ENCODE assay signal across 24 cellular contexts in the genomic region with DNA sequence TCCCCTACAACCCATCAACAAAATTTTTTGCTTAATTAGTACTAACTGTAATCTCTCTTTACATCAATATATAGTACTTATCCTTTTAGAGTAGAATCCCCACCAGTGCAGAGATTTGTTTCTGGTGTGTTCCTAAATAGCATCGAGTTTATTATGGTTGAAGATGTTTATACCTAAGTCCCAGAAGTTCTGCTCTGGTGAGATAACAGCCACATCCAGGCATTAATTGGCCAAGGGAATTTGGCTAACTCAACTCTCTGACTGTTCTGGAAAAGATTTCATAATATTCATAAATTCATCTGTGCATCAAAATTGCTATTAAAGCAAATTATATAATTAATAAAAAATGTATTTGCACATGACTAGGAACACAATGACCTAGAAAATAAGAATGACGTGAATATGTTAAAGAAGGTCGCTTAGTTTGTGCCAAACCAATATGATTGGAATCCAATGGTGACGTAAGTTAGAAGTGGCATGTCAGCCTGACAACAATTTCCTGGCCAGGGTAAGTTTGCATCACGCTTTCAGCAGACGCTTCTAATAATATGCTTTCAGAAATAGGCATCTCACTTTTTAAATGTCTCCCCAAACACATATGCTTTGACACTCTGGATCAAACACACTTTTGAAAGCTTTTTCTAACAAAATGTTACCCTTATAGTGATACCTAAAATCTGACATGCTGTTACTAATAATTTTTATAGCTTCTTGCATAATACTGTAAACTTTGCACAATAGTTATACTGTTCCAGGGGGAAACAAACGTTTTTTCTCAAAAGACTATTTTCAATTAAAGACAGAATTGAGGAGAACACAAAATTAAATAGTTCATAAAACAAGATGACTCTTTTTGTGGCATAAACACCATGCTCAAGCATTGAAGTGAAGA.
DNase-seq lines count a peak whose midpoint lies in the region; ATAC-seq, FAIRE-seq and TF ChIP-seq lines count a peak whose summit lies in the region.
"Had no signal": no experiment of that assay in that cellular context is flagged by ENCODE, and none has a peak within 500 bp of the region (broad histone marks: within the 10 kb centered on the region; RNA-seq: fewer than 3 reads in every experiment).

No MANE protein-coding gene starts in this region.

- H3K4me1 Mint-ChIP-seq in activated CD8-positive, alpha-beta T cell treated with anti-CD3 and anti-CD28 coated beads, Interleukin-2, amount 10 ng/mL, durations not matched to agents 7 days and 5 days (ENCODE audit: low read depth): no peaks in the 10 kb centered on the region
- H3K4me1 Mint-ChIP-seq: activated CD4-positive, alpha-beta T cell treated with anti-CD3 and anti-CD28 coated beads for 36 hours; activated CD8-positive, alpha-beta memory T cell treated with anti-CD3 and anti-CD28 coated beads, Interleukin-2, amount 10 ng/mL, durations not matched to agents 7 days and 5 days had no signal

- H3K36me3 ChIP-seq in right atrium auricular region (no peaks in the 10 kb centered on the region), WERI-Rb-1 (no peaks in the 10 kb centered on the region), hepatocyte (replicated peaks; ENCODE audit: insufficient read depth, low read depth) (no peaks in the 10 kb centered on the region)
- H3K36me3 ChIP-seq: adrenal gland, ovary had no signal

- POLR2A ChIA-PET in activated CD8-positive, alpha-beta T cell treated with anti-CD3 and anti-CD28 coated beads, Interleukin-2, amount 10 ng/mL, durations not matched to agents 7 days and 5 days (lab: Charles Lee): no interaction called here

- H3K9me3 ChIP-seq in right atrium auricular region: no peaks in the 10 kb centered on the region
- no peaks in the 10 kb centered on the region for H3K9me3 ChIP-seq in right cardiac atrium (ENCODE audit: control insufficient read depth, low read length)
- no peaks in the 10 kb centered on the region for H3K9me3 ChIP-seq in WERI-Rb-1 (ENCODE audit: severe bottlenecking)
- no peaks in the 10 kb centered on the region for H3K9me3 ChIP-seq in hepatocyte (ENCODE audit: low read depth)
- H3K9me3 ChIP-seq: adrenal gland, ovary had no signal

- H3K4me1 ChIP-seq in right atrium auricular region: no peaks in the 10 kb centered on the region
- H3K4me1 ChIP-seq in right cardiac atrium (ENCODE audit: control insufficient read depth, insufficient read depth, low read length): no peaks in the 10 kb centered on the region
- H3K4me1 ChIP-seq in hepatocyte (ENCODE audit: insufficient read depth): no peaks in the 10 kb centered on the region
- H3K4me1 ChIP-seq: adrenal gland had no signal

- WGBS in right cardiac atrium: 35% methylated on average over 7 of the region's 7 CpGs
- 78% methylated on average over 7 of the region's 7 CpGs for WGBS in hepatocyte (ENCODE audit: low lambda C conversion rate, missing lambda C conversion rate)

- H2AFZ ChIP-seq in hepatocyte: no peak overlapping the region

- H3K36me3 Mint-ChIP-seq in activated CD8-positive, alpha-beta T cell treated with anti-CD3 and anti-CD28 coated beads, Interleukin-2, amount 10 ng/mL, durations not matched to agents 7 days and 5 days (ENCODE audit: low read depth): no peaks in the 10 kb centered on the region
- H3K36me3 Mint-ChIP-seq: activated CD8-positive, alpha-beta memory T cell treated with anti-CD3 and anti-CD28 coated beads, Interleukin-2, amount 10 ng/mL, durations not matched to agents 7 days and 5 days; CD8-positive, alpha-beta T cell had no signal

- H3K27ac Mint-ChIP-seq in activated CD8-positive, alpha-beta T cell treated with anti-CD3 and anti-CD28 coated beads, Interleukin-2, amount 10 ng/mL, durations not matched to agents 7 days and 5 days: no peak overlapping the region
- H3K27ac Mint-ChIP-seq: activated CD4-positive, alpha-beta T cell treated with anti-CD3 and anti-CD28 coated beads for 36 hours; activated CD8-positive, alpha-beta memory T cell treated with anti-CD3 and anti-CD28 coated beads, Interleukin-2, amount 10 ng/mL, durations not matched to agents 7 days and 5 days; CD8-positive, alpha-beta T cell; HFFc6; stimulated activated naive CD8-positive, alpha-beta T cell treated with anti-CD3 and anti-CD28 coated beads, Interleukin-15, Interleukin-2, amounts not matched to agents 100 ng/mL and 50 ng/mL, for 24 hours had no signal

- no peaks in the 10 kb centered on the region for H3K9me2 ChIP-seq in hepatocyte (replicated peaks; ENCODE audit: insufficient read depth)

- H3K27ac ChIP-seq in right atrium auricular region (no peak overlapping the region), right cardiac atrium (ENCODE audit: low read length) (no peak overlapping the region), WERI-Rb-1 (no peak overlapping the region), hepatocyte (no peak overlapping the region)
- H3K27ac ChIP-seq: adrenal gland, ovary had no signal

- no peak overlapping the region for H3K4me3 ChIP-seq in right atrium auricular region
- H3K4me3 ChIP-seq in right cardiac atrium (ENCODE audit: low read length): peak overlapping the region; percentile 10
- no peak overlapping the region for H3K4me3 ChIP-seq in WERI-Rb-1 (ENCODE audit: low read depth, low read length)
- no peak overlapping the region for H3K4me3 ChIP-seq in hepatocyte
- H3K4me3 ChIP-seq: adrenal gland, ovary had no signal

- no peak for TF ChIP-seq CTCF in right atrium auricular region (IDR thresholded peaks at IDR 0.05)
- TF ChIP-seq CTCF in WERI-Rb-1 (IDR thresholded peaks at IDR 0.05; ENCODE audit: low read depth, low read length): no peak
- TF ChIP-seq CTCF in hepatocyte (IDR thresholded peaks at IDR 0.05; ENCODE audit: poor library complexity): no peak

- H3K27me3 Mint-ChIP-seq in activated CD8-positive, alpha-beta T cell treated with anti-CD3 and anti-CD28 coated beads, Interleukin-2, amount 10 ng/mL, durations not matched to agents 7 days and 5 days (ENCODE audit: low read depth): no peaks in the 10 kb centered on the region
- H3K27me3 Mint-ChIP-seq: activated CD4-positive, alpha-beta T cell treated with anti-CD3 and anti-CD28 coated beads for 36 hours; activated CD8-positive, alpha-beta memory T cell treated with anti-CD3 and anti-CD28 coated beads, Interleukin-2, amount 10 ng/mL, durations not matched to agents 7 days and 5 days; stimulated activated naive CD8-positive, alpha-beta T cell treated with anti-CD3 and anti-CD28 coated beads, Interleukin-15, Interleukin-2, amounts not matched to agents 100 ng/mL and 50 ng/mL, for 24 hours had no signal

- ATAC-seq in Right ventricle myocardium superior (ENCODE audit: poor library complexity) (peak; percentile 87), right cardiac atrium (peak; percentile 70 to 76), HG02840 (IDR thresholded peaks at IDR 0.05; ENCODE audit: low FRiP score, unreplicated experiment) (no peak)
- no peak for ATAC-seq in activated CD8-positive, alpha-beta T cell treated with anti-CD3 and anti-CD28 coated beads, Interleukin-2, amount 10 ng/mL, durations not matched to agents 7 days and 5 days
- ATAC-seq: activated CD4-positive, alpha-beta T cell treated with anti-CD3 and anti-CD28 coated beads for 36 hours; activated CD8-positive, alpha-beta memory T cell treated with anti-CD3 and anti-CD28 coated beads, Interleukin-2, amount 10 ng/mL, durations not matched to agents 7 days and 5 days; CD8-positive, alpha-beta T cell had no signal

- no peak for DNase-seq in Right ventricle myocardium superior
- no peak for DNase-seq in right atrium auricular region (ENCODE audit: low spot score)
- no peak for DNase-seq in right cardiac atrium
- DNase-seq in WERI-Rb-1: no peak
- no peak for DNase-seq in activated CD8-positive, alpha-beta T cell treated with anti-CD3 and anti-CD28 coated beads, Interleukin-2, amount 10 ng/mL, durations not matched to agents 7 days and 5 days
- no peak for DNase-seq in hepatocyte (ENCODE audit: low spot score)
- DNase-seq: activated CD4-positive, alpha-beta T cell treated with anti-CD3 and anti-CD28 coated beads for 36 hours; activated CD8-positive, alpha-beta memory T cell treated with anti-CD3 and anti-CD28 coated beads, Interleukin-2, amount 10 ng/mL, durations not matched to agents 7 days and 5 days; adrenal gland; caudate nucleus; CD8-positive, alpha-beta T cell; DMS79; HFFc6; hypothalamus; NCI-H187; NCI-H226; NK-92 treated with Interleukin-12 subunit alpha and Interleukin-12 subunit beta, amount 100 ng/mL, for 24 hours; stimulated activated CD4-positive, alpha-beta T cell treated with anti-CD3 and anti-CD28 coated beads, Interleukin-2, amount 100 ng/mL, for 24 hours had no signal

- no peak overlapping the region for H3K4me2 ChIP-seq in hepatocyte

- intact Hi-C loops in Right ventricle myocardium superior (cut with DNase I): no loop called here
- intact Hi-C loops in right cardiac atrium (cut with DNase I): no loop called here

- H4K20me1 ChIP-seq in hepatocyte (ENCODE audit: insufficient read depth, poor library complexity, severe bottlenecking): no peaks in the 10 kb centered on the region

- peak; percentile 95 for FAIRE-seq in endometrium (lab: Jason Lieb, UNC)
- FAIRE-seq: GM18507, keratinocyte had no signal

- H3K79me2 ChIP-seq in hepatocyte: no peaks in the 10 kb centered on the region

- no peaks in the 10 kb centered on the region for H3K9me3 Mint-ChIP-seq in activated CD8-positive, alpha-beta T cell treated with anti-CD3 and anti-CD28 coated beads, Interleukin-2, amount 10 ng/mL, durations not matched to agents 7 days and 5 days (ENCODE audit: insufficient read depth)
- H3K9me3 Mint-ChIP-seq: HFFc6; stimulated activated naive CD8-positive, alpha-beta T cell treated with anti-CD3 and anti-CD28 coated beads, Interleukin-15, Interleukin-2, amounts not matched to agents 100 ng/mL and 50 ng/mL, for 24 hours had no signal

- CTCF ChIA-PET in activated CD8-positive, alpha-beta T cell treated with anti-CD3 and anti-CD28 coated beads, Interleukin-2, amount 10 ng/mL, durations not matched to agents 7 days and 5 days (lab: Charles Lee): no interaction called here

- no peak overlapping the region for H3K4me3 Mint-ChIP-seq in activated CD8-positive, alpha-beta T cell treated with anti-CD3 and anti-CD28 coated beads, Interleukin-2, amount 10 ng/mL, durations not matched to agents 7 days and 5 days
- H3K4me3 Mint-ChIP-seq: activated CD4-positive, alpha-beta T cell treated with anti-CD3 and anti-CD28 coated beads for 36 hours; activated CD8-positive, alpha-beta memory T cell treated with anti-CD3 and anti-CD28 coated beads, Interleukin-2, amount 10 ng/mL, durations not matched to agents 7 days and 5 days; CD8-positive, alpha-beta T cell; HFFc6; stimulated activated naive CD8-positive, alpha-beta T cell treated with anti-CD3 and anti-CD28 coated beads, Interleukin-15, Interleukin-2, amounts not matched to agents 100 ng/mL and 50 ng/mL, for 24 hours had no signal

- H3K27me3 ChIP-seq in right atrium auricular region: no peaks in the 10 kb centered on the region
- no peaks in the 10 kb centered on the region for H3K27me3 ChIP-seq in right cardiac atrium (ENCODE audit: control insufficient read depth, insufficient read depth)
- H3K27me3 ChIP-seq in WERI-Rb-1 (ENCODE audit: insufficient read depth, low read depth, severe bottlenecking): no peaks in the 10 kb centered on the region
- H3K27me3 ChIP-seq in hepatocyte: no peaks in the 10 kb centered on the region
- H3K27me3 ChIP-seq: adrenal gland, ovary had no signal

Comparison
In these comparisons a context has a peak if more than half of its experiments do, and no peak if none do; other contexts are left out.
1. ATAC-seq: peak in Right ventricle myocardium superior (single experiment) and right cardiac atrium (2 of 2); none in activated CD8-positive, alpha-beta T cell treated with anti-CD3 and anti-CD28 coated beads, Interleukin-2, amount 10 ng/mL, durations not matched to agents 7 days and 5 days (single experiment) and HG02840 (single experiment).